In genomic region chr1:1223321-1223720, GRCh38 we compare ENCODE assay signal across 26 cellular contexts. TPM values are rescaled to one million over a fixed set of nuclear protein-coding genes. Genes with fewer than 3 reads are reported as not detected.
DNase-seq lines count a peak whose midpoint lies in the region; ATAC-seq and TF ChIP-seq lines count a peak whose summit lies in the region.
"Had no signal": no experiment of that assay in that cellular context is flagged by ENCODE, and none has a peak within 500 bp of the region (broad histone marks: within the 10 kb centered on the region; RNA-seq: fewer than 3 reads in every experiment).

No MANE protein-coding gene starts in this region.

- H3K4me1 ChIP-seq in HEK293 (ENCODE audit: control insufficient read depth, insufficient read depth, low read length), result no peaks in the 10 kb centered on the region
- H3K4me1 ChIP-seq in foreskin keratinocyte, result no peaks in the 10 kb centered on the region
- H3K4me1 ChIP-seq: BE2C, Caco-2 had no signal

- ATAC-seq in WTC11, result no peak
- no peak for ATAC-seq in stimulated activated memory B cell treated with anti-CD40 and anti-IgM and Interleukin-4, amounts not matched to agents 10 μg/mL and 1 μg/mL and 100 μg/mL, for 72 hours
- ATAC-seq in HG03175 (IDR thresholded peaks at IDR 0.05; ENCODE audit: unreplicated experiment), result no peak
- no peak for ATAC-seq in foreskin keratinocyte
- ATAC-seq: GM12878 had no signal

- H3K4me1 Mint-ChIP-seq in WTC11, result no peaks in the 10 kb centered on the region
- H3K4me1 Mint-ChIP-seq in immature natural killer cell, result peaks cover 49 to 51% of the 10 kb centered on the region in 2 donors
- peaks cover 27% of the 10 kb centered on the region for H3K4me1 Mint-ChIP-seq in stimulated activated memory B cell treated with anti-CD40 and anti-IgM and Interleukin-4, amounts not matched to agents 10 μg/mL and 1 μg/mL and 100 μg/mL, for 72 hours
- H3K4me1 Mint-ChIP-seq: H9 had no signal

- H3K36me3 ChIP-seq in HEK293 (ENCODE audit: control insufficient read depth in 2 of 2, insufficient read depth in 1 of 2, low read length in 2 of 2), result peaks cover 4 to 98% of the 10 kb centered on the region in 2 experiments; a peak in 2 of 3 replicates

- CTCF ChIA-PET in HEK293 (lab: Yijun Ruan, JAX), result no interaction called here
- CTCF ChIA-PET in WTC11 (lab: Charles Lee), result no interaction called here

- TF ChIP-seq CTCF in HEK293 (tag by site-specific recombination; IDR thresholded peaks at IDR 0.05), result no peak
- no peak for TF ChIP-seq CTCF in WTC11 (IDR thresholded peaks at IDR 0.05)
- TF ChIP-seq CTCF in foreskin keratinocyte (conservative IDR thresholded peaks at IDR 0.05), result no peak

- H3K4me3 Mint-ChIP-seq in WTC11, result no peak overlapping the region
- peak overlapping the region in 4 of 5 donors; percentile 68 to 79 (median 76) for H3K4me3 Mint-ChIP-seq in immature natural killer cell
- H3K4me3 Mint-ChIP-seq in stimulated activated memory B cell treated with anti-CD40 and anti-IgM and Interleukin-4, amounts not matched to agents 10 μg/mL and 1 μg/mL and 100 μg/mL, for 72 hours, result no peak overlapping the region

- no peaks in the 10 kb centered on the region for H3K9me3 Mint-ChIP-seq in WTC11
- no peaks in the 10 kb centered on the region for H3K9me3 Mint-ChIP-seq in immature natural killer cell
- H3K9me3 Mint-ChIP-seq in stimulated activated memory B cell treated with anti-CD40 and anti-IgM and Interleukin-4, amounts not matched to agents 10 μg/mL and 1 μg/mL and 100 μg/mL, for 72 hours, result no peaks in the 10 kb centered on the region
- H3K9me3 Mint-ChIP-seq: H9 had no signal

- no peaks in the 10 kb centered on the region for H3K9me3 ChIP-seq in HEK293 (ENCODE audit: control insufficient read depth, insufficient read depth, low read depth, low read length)
- H3K9me3 ChIP-seq: BE2C, Caco-2, SK-N-SH had no signal

- H3K27me3 ChIP-seq in foreskin keratinocyte, result no peaks in the 10 kb centered on the region
- H3K27me3 ChIP-seq: BE2C had no signal

- POLR2A ChIA-PET in HEK293 (lab: Yijun Ruan, JAX), result no interaction called here
- POLR2A ChIA-PET in WTC11 (lab: Charles Lee), result no interaction called here

- H3K27ac Mint-ChIP-seq in WTC11 (peak overlapping the region; percentile 43), immature natural killer cell (peak overlapping the region; percentile 93 to 97 (median 94))
- H3K27ac Mint-ChIP-seq in stimulated activated memory B cell treated with anti-CD40 and anti-IgM and Interleukin-4, amounts not matched to agents 10 μg/mL and 1 μg/mL and 100 μg/mL, for 72 hours, result peak overlapping the region; percentile 64

- DNase-seq in WTC11 (ENCODE audit: low spot score) (no peak), immature natural killer cell (no peak), foreskin keratinocyte (no peak), DMS79 treated with DMSO at 0.1 percent for 48 hours (lab: John Stamatoyannopoulos, UW) (no peak)
- DNase-seq: BE2C; Caco-2; CD4-positive, CD25-positive, alpha-beta regulatory T cell; DMS 273 treated with DMSO at 0.1 percent for 48 hours; DND-41; GM23248; H9; Karpas-422; MV-4-11; NCI-H1105 treated with DMSO at 0.1 percent for 48 hours; NCI-H2029 treated with DMSO at 0.1 percent for 48 hours; NCI-H345; NCI-H524; NCI-H774; NK-92 treated with Interleukin-12 subunit alpha and Interleukin-12 subunit beta, amount 100 ng/mL, for 24 hours; SIG-M5; SK-N-SH had no signal

- H3K27ac ChIP-seq in HEK293 (ENCODE audit: extremely low read depth, low read depth, low read length) (no peak overlapping the region), foreskin keratinocyte (no peak overlapping the region)
- H3K27ac ChIP-seq: GM23248 had no signal

- H3K27me3 Mint-ChIP-seq in WTC11 (ENCODE audit: low read depth), result no peaks in the 10 kb centered on the region
- peaks cover 4 to 18% (median 5%) of the 10 kb centered on the region in 3 donors for H3K27me3 Mint-ChIP-seq in immature natural killer cell (ENCODE audit: low read depth in 3 of 3)
- H3K27me3 Mint-ChIP-seq in stimulated activated memory B cell treated with anti-CD40 and anti-IgM and Interleukin-4, amounts not matched to agents 10 μg/mL and 1 μg/mL and 100 μg/mL, for 72 hours, result no peaks in the 10 kb centered on the region
- H3K27me3 Mint-ChIP-seq: CD4-positive, CD25-positive, alpha-beta regulatory T cell had no signal

- H3K36me3 Mint-ChIP-seq in WTC11, result peaks cover 17% of the 10 kb centered on the region
- peaks cover 15 to 22% (median 18%) of the 10 kb centered on the region in 3 donors for H3K36me3 Mint-ChIP-seq in immature natural killer cell
- H3K36me3 Mint-ChIP-seq in stimulated activated memory B cell treated with anti-CD40 and anti-IgM and Interleukin-4, amounts not matched to agents 10 μg/mL and 1 μg/mL and 100 μg/mL, for 72 hours, result peaks cover 69% of the 10 kb centered on the region

- H3K4me3 ChIP-seq in HEK293 (ENCODE audit: low read depth, low read length), result no peak overlapping the region
- H3K4me3 ChIP-seq: GM12878, GM23248 had no signal

TF ChIP-seq in HEK293, 187 proteins besides CTCF, POLR2A, EP300 and RAD21 (continues in another document):
- TF ChIP-seq KLF1 (tag by site-specific recombination; IDR thresholded peaks at IDR 0.05) (peak; percentile 48), ZNF514 (tag by site-specific recombination; IDR thresholded peaks at IDR 0.05) (no peak), ZNF140 (tag by site-specific recombination; IDR thresholded peaks at IDR 0.05) (no peak), ZNF148 (tag by site-specific recombination; IDR thresholded peaks at IDR 0.05; ENCODE audit: borderline replicate concordance) (no peak), ZFP37 (tag by site-specific recombination; IDR thresholded peaks at IDR 0.05) (no peak), ZNF302 (tag by site-specific recombination; IDR thresholded peaks at IDR 0.05; ENCODE audit: low read depth) (no peak)

TF ChIP-seq in WTC11, 78 proteins besides CTCF, POLR2A, EP300 and RAD21:
- no peak for TF ChIP-seq E2F5 (CRISPR knock-in tag; IDR thresholded peaks at IDR 0.05)
- TF ChIP-seq NFATC4 (CRISPR knock-in tag; IDR thresholded peaks at IDR 0.05), result no peak
- TF ChIP-seq ZNF138 (CRISPR knock-in tag; conservative IDR thresholded peaks at IDR 0.05), result no peak
- TF ChIP-seq GABPB1 (CRISPR knock-in tag; IDR thresholded peaks at IDR 0.05), result no peak
- no peak for TF ChIP-seq FOXJ3 (CRISPR knock-in tag; IDR thresholded peaks at IDR 0.05; ENCODE audit: borderline replicate concordance)
- TF ChIP-seq TCF7 (CRISPR knock-in tag; IDR thresholded peaks at IDR 0.05; ENCODE audit: low read depth), result no peak
- TF ChIP-seq RELA (CRISPR knock-in tag; IDR thresholded peaks at IDR 0.05; ENCODE audit: borderline replicate concordance), result no peak
- no peak for TF ChIP-seq NFYB (CRISPR knock-in tag; conservative IDR thresholded peaks at IDR 0.05; ENCODE audit: low read depth)
- no peak for TF ChIP-seq CBFB (CRISPR knock-in tag; IDR thresholded peaks at IDR 0.05; ENCODE audit: low read depth)
- no peak for TF ChIP-seq AR (CRISPR knock-in tag; IDR thresholded peaks at IDR 0.05)
TF ChIP-seq in WTC11: peak in this region for 0.

RNA-seq across cellular contexts. Expression of gene SDF4, which starts 8.5 kb away (rescaled TPM):
- total RNA-seq in WTC11 (2021) (92.3 to 105 TPM (median 101 TPM) in 3 replicates), foreskin keratinocyte (81.9 and 92.3 TPM in 2 replicates)
- polyA plus RNA-seq in immature natural killer cell (100 to 1,000 TPM; 157 to 240 (median 194) TPM), foreskin keratinocyte (106 and 112 TPM in 2 replicates)

RNA-seq across cellular contexts. Expression of gene B3GALT6, which starts 8.7 kb away (rescaled TPM):
- total RNA-seq in WTC11 (2021) (18.8 to 21.4 TPM (median 20.0 TPM) in 3 replicates), foreskin keratinocyte (12.2 and 12.7 TPM in 2 replicates)
- polyA plus RNA-seq in immature natural killer cell (10 to 100 TPM in 1 of 3 donors, 1 to 10 TPM in 2; 5.3 to 13.9 (median 9.9) TPM), foreskin keratinocyte (13.1 and 13.6 TPM in 2 replicates)

RNA-seq across cellular contexts. Expression of gene TNFRSF4, which starts 9.4 kb away (rescaled TPM):
- total RNA-seq in WTC11 (2021) (0.18 to 0.33 TPM in 2 of 3 replicates, not detected in the other), foreskin keratinocyte (not detected in 2 replicates)
- polyA plus RNA-seq in immature natural killer cell (10 to 100 TPM in 2 of 3 donors, 1 to 10 TPM in 1; 7.6 to 16.3 (median 12.1) TPM), foreskin keratinocyte (not detected in 2 replicates)
- total RNA-seq: Caco-2, GM23248, M059J had no signal
- polyA plus RNA-seq: GM23248, SK-N-SH had no signal

RNA-seq across cellular contexts. Expression of gene TNFRSF18, which starts 16.9 kb away (rescaled TPM):
- 0.83 to 1.2 TPM (median 1.1 TPM) in 3 replicates for total RNA-seq in WTC11 (2021)
- polyA plus RNA-seq in immature natural killer cell, result 100 to 1,000 TPM in 2 of 3 donors, 10 to 100 TPM in 1; 56.4 to 136 (median 105) TPM
- total RNA-seq in foreskin keratinocyte, result 0.65 and 0.85 TPM in 2 replicates
- polyA plus RNA-seq in foreskin keratinocyte, result 0.82 and 1.3 TPM in 2 replicates
- total RNA-seq: Caco-2, GM23248, M059J had no signal
- polyA plus RNA-seq: GM23248 had no signal

RNA-seq across cellular contexts. Expression of gene C1QTNF12, which starts 23.2 kb away (rescaled TPM):
- total RNA-seq in WTC11 (2021), result 8.5 to 10.3 TPM (median 8.5 TPM) in 3 replicates
- not detected for polyA plus RNA-seq in immature natural killer cell
- total RNA-seq in foreskin keratinocyte, result 0.53 and 1.0 TPM in 2 replicates
- 0.75 and 1.1 TPM in 2 replicates for polyA plus RNA-seq in foreskin keratinocyte
- total RNA-seq: M059J had no signal

Comparison
In these comparisons a context has a peak if more than half of its experiments do, and no peak if none do; other contexts are left out.
1. H3K27ac Mint-ChIP-seq: peak in every context shown above with its lines; median percentile 94 in immature natural killer cell; 64 in stimulated activated memory B cell treated with anti-CD40 and anti-IgM and Interleukin-4, amounts not matched to agents 10 μg/mL and 1 μg/mL and 100 μg/mL, for 72 hours; 43 in WTC11.
2. H3K4me3 Mint-ChIP-seq: peak in immature natural killer cell (4 of 5); none in WTC11 (single experiment) and stimulated activated memory B cell treated with anti-CD40 and anti-IgM and Interleukin-4, amounts not matched to agents 10 μg/mL and 1 μg/mL and 100 μg/mL, for 72 hours (single experiment).
3. Of the 8 proteins assayed by ChIP-seq in both HEK293 and WTC11: peak only in HEK293: ZNF121; only in WTC11: none; in both: none; in neither: 7.